Comparison of ENCODE assay signal across 9 cellular contexts in genomic region chr19:38233740-38234251, GRCh38. TPM values are rescaled to one million over a fixed set of nuclear protein-coding genes. Genes with fewer than 3 reads are reported as not detected.
DNase-seq lines count a peak whose midpoint lies in the region; ATAC-seq and TF ChIP-seq lines count a peak whose summit lies in the region.
"Had no signal": no experiment of that assay in that cellular context is flagged by ENCODE, and none has a peak within 500 bp of the region (broad histone marks: within the 10 kb centered on the region; RNA-seq: fewer than 3 reads in every experiment).

No MANE protein-coding gene starts in this region.

- in situ Hi-C loops in T47D (cut with HindIII; ENCODE audit: low pct_unique_long_range_greater_than_20kb, low sequenced_read_pairs): no loop called here

- H3K4me3 ChIP-seq in kidney epithelial cell (ENCODE audit: low read depth, low read length): no peak overlapping the region
- H3K4me3 ChIP-seq: BLaER1 had no signal

- H3K36me3 ChIP-seq in kidney epithelial cell (ENCODE audit: control insufficient read depth, insufficient read depth, low read length): no peaks in the 10 kb centered on the region
- H3K36me3 ChIP-seq: BLaER1 had no signal

- peak; percentile 92 for TF ChIP-seq CTCF in VCaP (conservative IDR thresholded peaks at IDR 0.05)
- peak; percentile 84 for TF ChIP-seq CTCF in kidney epithelial cell (IDR thresholded peaks at IDR 0.05; ENCODE audit: insufficient read depth, low read length, poor library complexity, severe bottlenecking)

- ATAC-seq in GM18519 (IDR thresholded peaks at IDR 0.05; ENCODE audit: low FRiP score, unreplicated experiment): no peak

- peak overlapping the region; percentile 61 for H3K27ac ChIP-seq in VCaP
- H3K27ac ChIP-seq: BLaER1 had no signal

- peaks cover 19% of the 10 kb centered on the region for H3K27me3 ChIP-seq in kidney epithelial cell (ENCODE audit: control insufficient read depth, insufficient read depth, low read length)

- DNase-seq in NCI-H1436 (lab: John Stamatoyannopoulos, UW): peak; percentile 51
- DNase-seq in NCI-H1436 treated with DMSO at 0.1 percent for 48 hours (lab: John Stamatoyannopoulos, UW): no peak
- DNase-seq in NCI-H1930 (lab: John Stamatoyannopoulos, UW): peak; percentile 40 to 85
- DNase-seq in T47D (ENCODE audit: low read depth in 1 of 2, low spot score in 1 of 2): peak; percentile 77 to 85
- DNase-seq in kidney epithelial cell (ENCODE audit: low read depth): no peak
- DNase-seq in stimulated activated CD4-positive, alpha-beta T cell treated with anti-CD3 and anti-CD28 coated beads, Interleukin-2, amount 100 ng/mL, for 48 hours: peak; percentile 86 to 88

RNA-seq across cellular contexts. Expression of gene DPF1, which starts 9.8 kb away (rescaled TPM):
- 1.5 and 2.1 TPM in 2 replicates for total RNA-seq in kidney epithelial cell

RNA-seq across cellular contexts. Expression of gene PPP1R14A, which starts 22.4 kb away (rescaled TPM):
- total RNA-seq in kidney epithelial cell: 1.6 and 5.3 TPM in 2 replicates

RNA-seq across cellular contexts. Expression of gene SPINT2, which starts 30.6 kb away (rescaled TPM):
- total RNA-seq in kidney epithelial cell: 591 and 806 TPM in 2 replicates

Comparison
In these comparisons a context has a peak if more than half of its experiments do, and no peak if none do; other contexts are left out.
1. DNase-seq: peak in NCI-H1436 (single experiment), NCI-H1930 (2 of 2), T47D (2 of 2) and stimulated activated CD4-positive, alpha-beta T cell treated with anti-CD3 and anti-CD28 coated beads, Interleukin-2, amount 100 ng/mL, for 48 hours (2 of 2); none in NCI-H1436 treated with DMSO at 0.1 percent for 48 hours (single experiment) and kidney epithelial cell (single experiment).